Comparison of ENCODE assay signal across 9 cellular contexts in genomic region chr5:72314571-72315172, GRCh38. TPM values are rescaled to one million over a fixed set of nuclear protein-coding genes. Genes with fewer than 3 reads are reported as not detected.
A peak's percentile ranks its signal among the peaks of the same experiment; 100 is the strongest.
DNase-seq lines count a peak whose midpoint lies in the region; ATAC-seq and TF ChIP-seq lines count a peak whose summit lies in the region.
"Had no signal": no experiment of that assay in that cellular context is flagged by ENCODE, and none has a peak within 500 bp of the region (broad histone marks: within the 10 kb centered on the region; RNA-seq: fewer than 3 reads in every experiment).

No MANE protein-coding gene starts in this region.

- H3K4me3 ChIP-seq in brain microvascular endothelial cell (ENCODE audit: low read depth, low read length) (no peak overlapping the region), smooth muscle cell (no peak overlapping the region)

- H3K4me2 ChIP-seq in smooth muscle cell = no peak overlapping the region

- ATAC-seq in stimulated activated naive CD8-positive, alpha-beta T cell treated with anti-CD3 and anti-CD28 coated beads, Interleukin-15, amount 100 ng/mL, for 72 hours = no peak

- TF ChIP-seq CTCF in brain microvascular endothelial cell (IDR thresholded peaks at IDR 0.05; ENCODE audit: low read depth, low read length, missing control alignments) = peak; percentile 42
- no peak for TF ChIP-seq CTCF in smooth muscle cell (IDR thresholded peaks at IDR 0.05; ENCODE audit: borderline replicate concordance, insufficient read depth, poor library complexity, severe bottlenecking)

- H3K9ac ChIP-seq in smooth muscle cell (ENCODE audit: low read depth) = no peak overlapping the region

- H4K20me1 ChIP-seq in smooth muscle cell (ENCODE audit: low read depth) = no peaks in the 10 kb centered on the region

- DNase-seq in H4 (ENCODE audit: low spot score) = peak; percentile 78
- DNase-seq in NCI-H1105 (lab: John Stamatoyannopoulos, UW) = peak; percentile 31
- peak; percentile 81 for DNase-seq in brain microvascular endothelial cell
- DNase-seq in myocyte (ENCODE audit: low read depth) = peak; percentile 46
- DNase-seq in smooth muscle cell (lab: John Stamatoyannopoulos, UW; ENCODE audit: unreplicated experiment) = no peak
- no peak for DNase-seq in GF-D8 (lab: John Stamatoyannopoulos, UW)
- DNase-seq in T-helper 1 cell = no peak
- no peak for DNase-seq in stimulated activated naive CD8-positive, alpha-beta T cell treated with anti-CD3 and anti-CD28 coated beads, Interleukin-15, amount 100 ng/mL, for 72 hours
- DNase-seq: NCI-H1436 had no signal

- H3K27ac ChIP-seq in brain microvascular endothelial cell (no peak overlapping the region), smooth muscle cell (ENCODE audit: low read depth) (no peak overlapping the region)

- H3K36me3 ChIP-seq in brain microvascular endothelial cell (replicated peaks) (peaks cover 12% of the 10 kb centered on the region), smooth muscle cell (ENCODE audit: low read depth) (peaks cover 7% of the 10 kb centered on the region)

- H3F3A ChIP-seq in smooth muscle cell (ENCODE audit: low read depth) = peaks cover 1% of the 10 kb centered on the region

- H3K9me3 ChIP-seq in smooth muscle cell (replicated peaks; ENCODE audit: low read depth) = no peaks in the 10 kb centered on the region

- no peak overlapping the region for H3K4me3 Mint-ChIP-seq in stimulated activated naive CD8-positive, alpha-beta T cell treated with anti-CD3 and anti-CD28 coated beads, Interleukin-15, amount 100 ng/mL, for 72 hours

- H2AFZ ChIP-seq in smooth muscle cell (ENCODE audit: low read depth) = no peak overlapping the region

- no peaks in the 10 kb centered on the region for H3K9me3 Mint-ChIP-seq in stimulated activated naive CD8-positive, alpha-beta T cell treated with anti-CD3 and anti-CD28 coated beads, Interleukin-15, amount 100 ng/mL, for 72 hours

- WGBS in smooth muscle cell (ENCODE audit: low lambda C conversion rate) = 93% methylated on average over 3 of the region's 3 CpGs

- peaks cover 51% of the 10 kb centered on the region for H3K79me2 ChIP-seq in smooth muscle cell (ENCODE audit: low read depth)

- peaks cover 5% of the 10 kb centered on the region for H3K4me1 ChIP-seq in smooth muscle cell (ENCODE audit: low read depth)

- H3K4me1 Mint-ChIP-seq in stimulated activated naive CD8-positive, alpha-beta T cell treated with anti-CD3 and anti-CD28 coated beads, Interleukin-15, amount 100 ng/mL, for 72 hours = peaks cover 26% of the 10 kb centered on the region

- no peaks in the 10 kb centered on the region for H3K27me3 ChIP-seq in brain microvascular endothelial cell (replicated peaks)
- H3K27me3 ChIP-seq in smooth muscle cell (ENCODE audit: low read depth) = no peaks in the 10 kb centered on the region

- in situ Hi-C loops in brain microvascular endothelial cell (cut with HindIII; ENCODE audit: low pct_ligation_motif_present, low sequenced_read_pairs) = no loop called here

- H3K27me3 Mint-ChIP-seq in stimulated activated naive CD8-positive, alpha-beta T cell treated with anti-CD3 and anti-CD28 coated beads, Interleukin-15, amount 100 ng/mL, for 72 hours = no peaks in the 10 kb centered on the region

- H3K27ac Mint-ChIP-seq in stimulated activated naive CD8-positive, alpha-beta T cell treated with anti-CD3 and anti-CD28 coated beads, Interleukin-15, amount 100 ng/mL, for 72 hours = no peak overlapping the region

RNA-seq across cellular contexts. Expression of gene MRPS27, which starts 5.4 kb away (rescaled TPM):
- 81.2 and 88.0 TPM in 2 replicates for total RNA-seq in H4 (2014; rRNA removed; shearing (Covaris generic))
- 71.3 and 71.7 TPM in 2 replicates for total RNA-seq in myocyte
- 38.9 TPM for polyA plus RNA-seq in myocyte (2012)
- total RNA-seq in smooth muscle cell = 38.3 and 47.8 TPM in 2 replicates
- 36.7 and 41.0 TPM in 2 replicates for polyA plus RNA-seq in smooth muscle cell

RNA-seq across cellular contexts. Expression of gene PTCD2, which starts 5.5 kb away (rescaled TPM):
- 9.0 and 15.4 TPM in 2 replicates for total RNA-seq in H4 (2014; rRNA removed; shearing (Covaris generic))
- 17.5 and 34.4 TPM in 2 replicates for total RNA-seq in myocyte
- 10.1 TPM for polyA plus RNA-seq in myocyte (2012)
- 8.5 and 10.0 TPM in 2 replicates for total RNA-seq in smooth muscle cell
- 4.7 and 6.3 TPM in 2 replicates for polyA plus RNA-seq in smooth muscle cell

Comparison
In these comparisons a context has a peak if more than half of its experiments do, and no peak if none do; other contexts are left out.
1. DNase-seq: peak in H4 (single experiment), NCI-H1105 (single experiment), brain microvascular endothelial cell (single experiment) and myocyte (single experiment); none in smooth muscle cell (single experiment), GF-D8 (single experiment), T-helper 1 cell (0 of 5) and stimulated activated naive CD8-positive, alpha-beta T cell treated with anti-CD3 and anti-CD28 coated beads, Interleukin-15, amount 100 ng/mL, for 72 hours (0 of 2).